9 cellular contexts compared by ENCODE assay signal in genomic region chr1:1779691-1780597, GRCh38. TPM values are rescaled to one million over a fixed set of nuclear protein-coding genes. Genes with fewer than 3 reads are reported as not detected.
DNase-seq lines count a peak whose midpoint lies in the region; ATAC-seq and TF ChIP-seq lines count a peak whose summit lies in the region.
"Had no signal": no experiment of that assay in that cellular context is flagged by ENCODE, and none has a peak within 500 bp of the region (broad histone marks: within the 10 kb centered on the region; RNA-seq: fewer than 3 reads in every experiment).

No MANE protein-coding gene starts in this region.

- peaks cover 75% of the 10 kb centered on the region for H3K4me1 ChIP-seq in CD8-positive, alpha-beta memory T cell (ENCODE audit: insufficient read depth, low read length)
- peaks cover 16% of the 10 kb centered on the region for H3K4me1 ChIP-seq in endodermal cell (ENCODE audit: control insufficient read depth, insufficient read depth, low read length)
- peaks cover 72 to 86% (median 80%) of the 10 kb centered on the region in 4 donors for H3K4me1 ChIP-seq in upper lobe of left lung

- H3K27ac ChIP-seq in CD8-positive, alpha-beta memory T cell (ENCODE audit: low read depth, low read length) = peak overlapping the region; percentile 80
- H3K27ac ChIP-seq in endodermal cell (ENCODE audit: low read depth, low read length) = peak overlapping the region; percentile 46
- H3K27ac ChIP-seq in upper lobe of left lung = peak overlapping the region; percentile 90 to 97 (median 94)
- H3K27ac ChIP-seq: SJSA1 had no signal

- no peaks in the 10 kb centered on the region for H3K27me3 ChIP-seq in CD8-positive, alpha-beta memory T cell (ENCODE audit: insufficient read depth, low read length, poor library complexity, severe bottlenecking)
- H3K27me3 ChIP-seq in endodermal cell (ENCODE audit: control insufficient read depth, insufficient read depth, low read length, poor library complexity, severe bottlenecking) (no peaks in the 10 kb centered on the region), upper lobe of left lung (no peaks in the 10 kb centered on the region)
- H3K27me3 ChIP-seq: SJSA1 had no signal

- H3K4me3 Mint-ChIP-seq in CD8-positive, alpha-beta memory T cell = peak overlapping the region; percentile 85 to 94 (median 88)
- peak overlapping the region; percentile 77 for H3K4me3 Mint-ChIP-seq in endodermal cell
- peak overlapping the region; percentile 87 for H3K4me3 Mint-ChIP-seq in natural killer cell

- peak; percentile 26 to 77 (median 67) for DNase-seq in CD8-positive, alpha-beta memory T cell
- DNase-seq in KG1 (lab: John Stamatoyannopoulos, UW) = peak; percentile 58
- peak; percentile 68 for DNase-seq in activated CD4-positive, alpha-beta T cell treated with anti-CD3 and anti-CD28 coated beads for 48 hours
- peak; percentile 73 for DNase-seq in endodermal cell
- peak; percentile 67 for DNase-seq in natural killer cell
- DNase-seq in upper lobe of left lung = peak; percentile 66 to 90
- no peak for DNase-seq in dedifferentiated amniotic fluid mesenchymal stem cell (ENCODE audit: extremely low spot score)

- H3K4me1 Mint-ChIP-seq in CD8-positive, alpha-beta memory T cell = peaks cover 61 to 70% (median 63%) of the 10 kb centered on the region in 3 donors
- H3K4me1 Mint-ChIP-seq in endodermal cell (peaks cover 38% of the 10 kb centered on the region), natural killer cell (peaks cover 58 to 66% of the 10 kb centered on the region in 2 donors)

- ATAC-seq in GM19438 (IDR thresholded peaks at IDR 0.05; ENCODE audit: low read depth, unreplicated experiment) (peak; percentile 34), natural killer cell (peak; percentile 61 to 79 (median 72)), upper lobe of left lung (ENCODE audit: low FRiP score in 2 of 2) (peak; percentile 16 to 46)

- POLR2A ChIA-PET in CD8-positive, alpha-beta memory T cell (lab: Charles Lee) = interaction anchor here (0.5 to 1.8 kb wide), 12 partner anchors 13 to 164 kb away, joined by 3 to 15 read pairs (median 4); partner anchors contain the start of gene MIB2

- H3K27me3 Mint-ChIP-seq in CD8-positive, alpha-beta memory T cell = peaks cover 0 to 2% of the 10 kb centered on the region in 2 donors
- H3K27me3 Mint-ChIP-seq in endodermal cell (ENCODE audit: insufficient read depth) (no peaks in the 10 kb centered on the region), natural killer cell (ENCODE audit: low read depth in 2 of 2) (no peaks in the 10 kb centered on the region)

- H3K36me3 Mint-ChIP-seq in CD8-positive, alpha-beta memory T cell = peaks cover 0 to 6% (median 2%) of the 10 kb centered on the region in 3 donors
- H3K36me3 Mint-ChIP-seq in endodermal cell (ENCODE audit: low read depth) (peaks cover 11% of the 10 kb centered on the region), natural killer cell (no peaks in the 10 kb centered on the region)

- H3K27ac Mint-ChIP-seq in CD8-positive, alpha-beta memory T cell = peak overlapping the region; percentile 89 to 99 (median 96)
- peak overlapping the region; percentile 88 for H3K27ac Mint-ChIP-seq in endodermal cell
- H3K27ac Mint-ChIP-seq in natural killer cell = peak overlapping the region; percentile 96 to 97

- H3K4me3 ChIP-seq in CD8-positive, alpha-beta memory T cell (ENCODE audit: low read length) = peak overlapping the region; percentile 65
- H3K4me3 ChIP-seq in endodermal cell (ENCODE audit: low read length) = no peak overlapping the region
- peak overlapping the region in 3 of 4 donors; percentile 5 to 99 (median 91) for H3K4me3 ChIP-seq in upper lobe of left lung

- no peak for TF ChIP-seq CTCF in endodermal cell (conservative IDR thresholded peaks at IDR 0.05)
- no peak for TF ChIP-seq CTCF in natural killer cell (IDR thresholded peaks at IDR 0.05)
- no peak for TF ChIP-seq CTCF in upper lobe of left lung (IDR thresholded peaks at IDR 0.05)

- no peak overlapping the region for H3K9ac ChIP-seq in endodermal cell (ENCODE audit: extremely low read depth, low read length, poor library complexity, severe bottlenecking)

- TF ChIP-seq EP300 in upper lobe of left lung (IDR thresholded peaks at IDR 0.05) = no peak

- no peaks in the 10 kb centered on the region for H3K36me3 ChIP-seq in CD8-positive, alpha-beta memory T cell (ENCODE audit: insufficient read depth, low read length)
- H3K36me3 ChIP-seq in endodermal cell (ENCODE audit: control insufficient read depth, insufficient read depth, low read length) = peaks cover 6% of the 10 kb centered on the region
- H3K36me3 ChIP-seq in upper lobe of left lung = peaks cover 2 to 5% (median 3%) of the 10 kb centered on the region in 4 donors

- H3K9me3 Mint-ChIP-seq in CD8-positive, alpha-beta memory T cell = no peaks in the 10 kb centered on the region
- H3K9me3 Mint-ChIP-seq in endodermal cell (no peaks in the 10 kb centered on the region), natural killer cell (no peaks in the 10 kb centered on the region)

- CTCF ChIA-PET in CD8-positive, alpha-beta memory T cell (lab: Charles Lee) = interaction anchor here (0.7 to 1.4 kb wide), 5 partner anchors 16 to 151 kb away, joined by 3 to 13 read pairs (median 3); no protein-coding TSS in a partner anchor

- WGBS in endodermal cell (ENCODE audit: insufficient coverage in 1 of 2, insufficient read length in 1 of 2), 2 experiments = 47 to 54% methylated on average over 14 to 19 of the region's 19 CpGs
- WGBS in upper lobe of left lung, 2 donors = 40 to 59% methylated on average over 18 to 19 of the region's 19 CpGs

- peak in 1 of 4 donors; percentile 46 for TF ChIP-seq POLR2A in upper lobe of left lung (IDR thresholded peaks at IDR 0.05)

- H3K9me3 ChIP-seq in CD8-positive, alpha-beta memory T cell (ENCODE audit: low read length) = no peaks in the 10 kb centered on the region
- H3K9me3 ChIP-seq in endodermal cell (ENCODE audit: control insufficient read depth, low read length) (no peaks in the 10 kb centered on the region), upper lobe of left lung (no peaks in the 10 kb centered on the region)

- intact Hi-C loops in natural killer cell (cut with micrococcal nuclease) = loop anchor here (5.0 kb wide), 1 partner anchor 107 kb away; no protein-coding TSS in a partner anchor

RNA-seq across cellular contexts. Expression of gene NADK, which starts 1.7 kb away (rescaled TPM):
- 10 to 100 TPM; 75.4 to 77.0 TPM for total RNA-seq in CD8-positive, alpha-beta memory T cell
- 29.9 TPM for polyA plus RNA-seq in CD8-positive, alpha-beta memory T cell
- total RNA-seq in endodermal cell = 10 to 100 TPM; 75.2 to 81.6 TPM
- 49.0 TPM for polyA plus RNA-seq in endodermal cell (2013, experiment 1 of 2)
- polyA plus RNA-seq in endodermal cell (2013, experiment 2 of 2) = 44.8 TPM
- total RNA-seq in natural killer cell = 100 to 1,000 TPM in 2 of 3 donors, 10 to 100 TPM in 1; 97.7 to 117 (median 112) TPM
- total RNA-seq in upper lobe of left lung = 100 to 1,000 TPM in 4 of 6 donors, 10 to 100 TPM in 2; 85.0 to 279 (median 124) TPM

RNA-seq across cellular contexts. Expression of gene CDK11A, which starts 55.8 kb away (rescaled TPM):
- 10 to 100 TPM; 68.8 to 70.7 TPM for total RNA-seq in CD8-positive, alpha-beta memory T cell
- 18.4 TPM for polyA plus RNA-seq in CD8-positive, alpha-beta memory T cell
- 10 to 100 TPM; 61.0 to 62.1 TPM for total RNA-seq in endodermal cell
- polyA plus RNA-seq in endodermal cell (2013, experiment 1 of 2) = 43.3 TPM
- 36.0 TPM for polyA plus RNA-seq in endodermal cell (2013, experiment 2 of 2)
- total RNA-seq in natural killer cell = 100 to 1,000 TPM; 191 to 242 (median 216) TPM
- total RNA-seq in upper lobe of left lung = 100 to 1,000 TPM in 2 of 6 donors, 10 to 100 TPM in 4; 23.9 to 417 (median 54.5) TPM
